In the genomic region with DNA sequence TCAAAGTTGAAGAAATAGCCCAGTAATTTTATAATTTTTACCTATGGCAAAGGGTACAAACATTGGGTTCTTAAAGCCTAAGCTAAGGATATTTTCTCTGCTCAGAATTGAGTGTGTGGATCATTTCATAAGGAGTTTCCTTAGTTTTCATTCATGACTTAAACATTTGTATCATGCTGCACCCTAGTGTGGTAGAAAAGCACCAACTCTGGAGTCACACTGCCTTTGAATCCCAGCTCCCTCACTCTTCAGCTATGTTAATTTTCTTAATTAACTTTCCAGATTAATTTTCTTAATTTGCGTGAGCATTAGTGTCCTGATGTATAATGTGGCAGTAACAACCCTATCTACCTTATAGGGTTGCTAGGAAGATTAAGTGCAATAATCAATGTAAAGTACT, we compare ENCODE assay signal across 3 cellular contexts.
TF ChIP-seq lines count a peak whose summit lies in the region.

No MANE protein-coding gene starts in this region.

TF ChIP-seq in liver, 16 proteins besides CTCF, POLR2A, EP300 and RAD21:
- no peak for TF ChIP-seq FOXA1 (IDR thresholded peaks at IDR 0.05)
- TF ChIP-seq NR2F2 (IDR thresholded peaks at IDR 0.05) = no peak
- no peak for TF ChIP-seq YY1 (IDR thresholded peaks at IDR 0.05)
- no peak for TF ChIP-seq FOXA2 (IDR thresholded peaks at IDR 0.05)
- TF ChIP-seq GABPA (IDR thresholded peaks at IDR 0.05 in 1 of 2, conservative IDR thresholded peaks at IDR 0.05 in 1 of 2) = no peak
- no peak for TF ChIP-seq HNF4G (IDR thresholded peaks at IDR 0.05)
- TF ChIP-seq, protein P1, sequence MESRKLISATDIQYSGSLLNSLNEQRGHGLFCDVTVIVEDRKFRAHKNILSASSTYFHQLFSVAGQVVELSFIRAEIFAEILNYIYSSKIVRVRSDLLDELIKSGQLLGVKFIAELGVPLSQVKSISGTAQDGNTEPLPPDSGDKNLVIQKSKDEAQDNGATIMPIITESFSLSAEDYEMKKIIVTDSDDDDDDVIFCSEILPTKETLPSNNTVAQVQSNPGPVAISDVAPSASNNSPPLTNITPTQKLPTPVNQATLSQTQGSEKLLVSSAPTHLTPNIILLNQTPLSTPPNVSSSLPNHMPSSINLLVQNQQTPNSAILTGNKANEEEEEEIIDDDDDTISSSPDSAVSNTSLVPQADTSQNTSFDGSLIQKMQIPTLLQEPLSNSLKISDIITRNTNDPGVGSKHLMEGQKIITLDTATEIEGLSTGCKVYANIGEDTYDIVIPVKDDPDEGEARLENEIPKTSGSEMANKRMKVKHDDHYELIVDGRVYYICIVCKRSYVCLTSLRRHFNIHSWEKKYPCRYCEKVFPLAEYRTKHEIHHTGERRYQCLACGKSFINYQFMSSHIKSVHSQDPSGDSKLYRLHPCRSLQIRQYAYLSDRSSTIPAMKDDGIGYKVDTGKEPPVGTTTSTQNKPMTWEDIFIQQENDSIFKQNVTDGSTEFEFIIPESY (IDR thresholded peaks at IDR 0.05) = no peak
- no peak for TF ChIP-seq ATF3 (IDR thresholded peaks at IDR 0.05)
- TF ChIP-seq, protein P2, sequence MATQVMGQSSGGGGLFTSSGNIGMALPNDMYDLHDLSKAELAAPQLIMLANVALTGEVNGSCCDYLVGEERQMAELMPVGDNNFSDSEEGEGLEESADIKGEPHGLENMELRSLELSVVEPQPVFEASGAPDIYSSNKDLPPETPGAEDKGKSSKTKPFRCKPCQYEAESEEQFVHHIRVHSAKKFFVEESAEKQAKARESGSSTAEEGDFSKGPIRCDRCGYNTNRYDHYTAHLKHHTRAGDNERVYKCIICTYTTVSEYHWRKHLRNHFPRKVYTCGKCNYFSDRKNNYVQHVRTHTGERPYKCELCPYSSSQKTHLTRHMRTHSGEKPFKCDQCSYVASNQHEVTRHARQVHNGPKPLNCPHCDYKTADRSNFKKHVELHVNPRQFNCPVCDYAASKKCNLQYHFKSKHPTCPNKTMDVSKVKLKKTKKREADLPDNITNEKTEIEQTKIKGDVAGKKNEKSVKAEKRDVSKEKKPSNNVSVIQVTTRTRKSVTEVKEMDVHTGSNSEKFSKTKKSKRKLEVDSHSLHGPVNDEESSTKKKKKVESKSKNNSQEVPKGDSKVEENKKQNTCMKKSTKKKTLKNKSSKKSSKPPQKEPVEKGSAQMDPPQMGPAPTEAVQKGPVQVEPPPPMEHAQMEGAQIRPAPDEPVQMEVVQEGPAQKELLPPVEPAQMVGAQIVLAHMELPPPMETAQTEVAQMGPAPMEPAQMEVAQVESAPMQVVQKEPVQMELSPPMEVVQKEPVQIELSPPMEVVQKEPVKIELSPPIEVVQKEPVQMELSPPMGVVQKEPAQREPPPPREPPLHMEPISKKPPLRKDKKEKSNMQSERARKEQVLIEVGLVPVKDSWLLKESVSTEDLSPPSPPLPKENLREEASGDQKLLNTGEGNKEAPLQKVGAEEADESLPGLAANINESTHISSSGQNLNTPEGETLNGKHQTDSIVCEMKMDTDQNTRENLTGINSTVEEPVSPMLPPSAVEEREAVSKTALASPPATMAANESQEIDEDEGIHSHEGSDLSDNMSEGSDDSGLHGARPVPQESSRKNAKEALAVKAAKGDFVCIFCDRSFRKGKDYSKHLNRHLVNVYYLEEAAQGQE (IDR thresholded peaks at IDR 0.05) = no peak
- TF ChIP-seq, protein P3, sequence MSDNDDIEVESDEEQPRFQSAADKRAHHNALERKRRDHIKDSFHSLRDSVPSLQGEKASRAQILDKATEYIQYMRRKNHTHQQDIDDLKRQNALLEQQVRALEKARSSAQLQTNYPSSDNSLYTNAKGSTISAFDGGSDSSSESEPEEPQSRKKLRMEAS (IDR thresholded peaks at IDR 0.05) = no peak
- TF ChIP-seq JUND (IDR thresholded peaks at IDR 0.05) = no peak
- TF ChIP-seq SP1 (IDR thresholded peaks at IDR 0.05) = no peak
- TF ChIP-seq RXRA (IDR thresholded peaks at IDR 0.05) = no peak
- no peak for TF ChIP-seq EGR1 (IDR thresholded peaks at IDR 0.05; ENCODE audit: low read depth in 2 of 2)
- no peak for TF ChIP-seq HNF4A (conservative IDR thresholded peaks at IDR 0.05)
- TF ChIP-seq TAF1 (conservative IDR thresholded peaks at IDR 0.05) = no peak

TF ChIP-seq in HepG2, 621 proteins besides CTCF, POLR2A, EP300 and RAD21:
- TF ChIP-seq RELA (CRISPR knock-in tag; IDR thresholded peaks at IDR 0.05) (no peak), KLF9 (CRISPR knock-in tag; IDR thresholded peaks at IDR 0.05; ENCODE audit: low read depth) (no peak), CC2D1A (CRISPR knock-in tag; IDR thresholded peaks at IDR 0.05) (no peak), ZBTB1 (CRISPR knock-in tag; IDR thresholded peaks at IDR 0.05; ENCODE audit: borderline replicate concordance) (no peak), ZNF18 (CRISPR knock-in tag; IDR thresholded peaks at IDR 0.05; ENCODE audit: insufficient replicate concordance) (no peak), ZNF615 (CRISPR knock-in tag; IDR thresholded peaks at IDR 0.05; ENCODE audit: borderline replicate concordance) (no peak), CAMTA2 (CRISPR knock-in tag; IDR thresholded peaks at IDR 0.05; ENCODE audit: borderline replicate concordance) (no peak), ZNF784 (CRISPR knock-in tag; IDR thresholded peaks at IDR 0.05; ENCODE audit: borderline replicate concordance) (no peak), CREBL2 (CRISPR knock-in tag; IDR thresholded peaks at IDR 0.05; ENCODE audit: borderline replicate concordance) (no peak), MTF1 (CRISPR knock-in tag; IDR thresholded peaks at IDR 0.05) (no peak), IRF1 (CRISPR knock-in tag; IDR thresholded peaks at IDR 0.05; ENCODE audit: low read depth) (no peak), SNAPC2 (CRISPR knock-in tag; IDR thresholded peaks at IDR 0.05) (no peak)

TF ChIP-seq in GM23338, 12 proteins besides CTCF, POLR2A, EP300 and RAD21:
- no peak for TF ChIP-seq JUNB (IDR thresholded peaks at IDR 0.05; ENCODE audit: unreplicated experiment)
- TF ChIP-seq POLR2AphosphoS5 (IDR thresholded peaks at IDR 0.05; ENCODE audit: low read depth) = no peak
- TF ChIP-seq EZH2phosphoT487 (IDR thresholded peaks at IDR 0.05; ENCODE audit: unreplicated experiment) = no peak
- TF ChIP-seq, protein P4, sequence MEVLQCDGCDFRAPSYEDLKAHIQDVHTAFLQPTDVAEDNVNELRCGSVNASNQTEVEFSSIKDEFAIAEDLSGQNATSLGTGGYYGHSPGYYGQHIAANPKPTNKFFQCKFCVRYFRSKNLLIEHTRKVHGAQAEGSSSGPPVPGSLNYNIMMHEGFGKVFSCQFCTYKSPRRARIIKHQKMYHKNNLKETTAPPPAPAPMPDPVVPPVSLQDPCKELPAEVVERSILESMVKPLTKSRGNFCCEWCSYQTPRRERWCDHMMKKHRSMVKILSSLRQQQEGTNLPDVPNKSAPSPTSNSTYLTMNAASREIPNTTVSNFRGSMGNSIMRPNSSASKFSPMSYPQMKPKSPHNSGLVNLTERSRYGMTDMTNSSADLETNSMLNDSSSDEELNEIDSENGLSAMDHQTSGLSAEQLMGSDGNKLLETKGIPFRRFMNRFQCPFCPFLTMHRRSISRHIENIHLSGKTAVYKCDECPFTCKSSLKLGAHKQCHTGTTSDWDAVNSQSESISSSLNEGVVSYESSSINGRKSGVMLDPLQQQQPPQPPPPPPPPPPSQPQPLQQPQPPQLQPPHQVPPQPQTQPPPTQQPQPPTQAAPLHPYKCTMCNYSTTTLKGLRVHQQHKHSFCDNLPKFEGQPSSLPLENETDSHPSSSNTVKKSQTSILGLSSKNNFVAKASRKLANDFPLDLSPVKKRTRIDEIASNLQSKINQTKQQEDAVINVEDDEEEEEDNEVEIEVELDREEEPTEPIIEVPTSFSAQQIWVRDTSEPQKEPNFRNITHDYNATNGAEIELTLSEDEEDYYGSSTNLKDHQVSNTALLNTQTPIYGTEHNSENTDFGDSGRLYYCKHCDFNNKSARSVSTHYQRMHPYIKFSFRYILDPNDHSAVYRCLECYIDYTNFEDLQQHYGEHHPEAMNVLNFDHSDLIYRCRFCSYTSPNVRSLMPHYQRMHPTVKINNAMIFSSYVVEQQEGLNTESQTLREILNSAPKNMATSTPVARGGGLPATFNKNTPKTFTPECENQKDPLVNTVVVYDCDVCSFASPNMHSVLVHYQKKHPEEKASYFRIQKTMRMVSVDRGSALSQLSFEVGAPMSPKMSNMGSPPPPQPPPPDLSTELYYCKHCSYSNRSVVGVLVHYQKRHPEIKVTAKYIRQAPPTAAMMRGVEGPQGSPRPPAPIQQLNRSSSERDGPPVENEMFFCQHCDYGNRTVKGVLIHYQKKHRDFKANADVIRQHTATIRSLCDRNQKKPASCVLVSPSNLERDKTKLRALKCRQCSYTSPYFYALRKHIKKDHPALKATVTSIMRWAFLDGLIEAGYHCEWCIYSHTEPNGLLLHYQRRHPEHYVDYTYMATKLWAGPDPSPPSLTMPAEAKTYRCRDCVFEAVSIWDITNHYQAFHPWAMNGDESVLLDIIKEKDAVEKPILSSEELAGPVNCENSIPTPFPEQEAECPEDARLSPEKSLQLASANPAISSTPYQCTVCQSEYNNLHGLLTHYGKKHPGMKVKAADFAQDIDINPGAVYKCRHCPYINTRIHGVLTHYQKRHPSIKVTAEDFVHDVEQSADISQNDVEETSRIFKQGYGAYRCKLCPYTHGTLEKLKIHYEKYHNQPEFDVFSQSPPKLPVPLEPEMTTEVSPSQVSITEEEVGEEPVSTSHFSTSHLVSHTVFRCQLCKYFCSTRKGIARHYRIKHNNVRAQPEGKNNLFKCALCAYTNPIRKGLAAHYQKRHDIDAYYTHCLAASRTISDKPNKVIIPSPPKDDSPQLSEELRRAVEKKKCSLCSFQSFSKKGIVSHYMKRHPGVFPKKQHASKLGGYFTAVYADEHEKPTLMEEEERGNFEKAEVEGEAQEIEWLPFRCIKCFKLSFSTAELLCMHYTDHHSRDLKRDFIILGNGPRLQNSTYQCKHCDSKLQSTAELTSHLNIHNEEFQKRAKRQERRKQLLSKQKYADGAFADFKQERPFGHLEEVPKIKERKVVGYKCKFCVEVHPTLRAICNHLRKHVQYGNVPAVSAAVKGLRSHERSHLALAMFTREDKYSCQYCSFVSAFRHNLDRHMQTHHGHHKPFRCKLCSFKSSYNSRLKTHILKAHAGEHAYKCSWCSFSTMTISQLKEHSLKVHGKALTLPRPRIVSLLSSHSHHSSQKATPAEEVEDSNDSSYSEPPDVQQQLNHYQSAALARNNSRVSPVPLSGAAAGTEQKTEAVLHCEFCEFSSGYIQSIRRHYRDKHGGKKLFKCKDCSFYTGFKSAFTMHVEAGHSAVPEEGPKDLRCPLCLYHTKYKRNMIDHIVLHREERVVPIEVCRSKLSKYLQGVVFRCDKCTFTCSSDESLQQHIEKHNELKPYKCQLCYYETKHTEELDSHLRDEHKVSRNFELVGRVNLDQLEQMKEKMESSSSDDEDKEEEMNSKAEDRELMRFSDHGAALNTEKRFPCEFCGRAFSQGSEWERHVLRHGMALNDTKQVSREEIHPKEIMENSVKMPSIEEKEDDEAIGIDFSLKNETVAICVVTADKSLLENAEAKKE (CRISPR knock-in tag; IDR thresholded peaks at IDR 0.05) = no peak
- no peak for TF ChIP-seq STAT1 (IDR thresholded peaks at IDR 0.05; ENCODE audit: unreplicated experiment)
- no peak for TF ChIP-seq EZH2 (IDR thresholded peaks at IDR 0.05; ENCODE audit: low read depth, unreplicated experiment)
- TF ChIP-seq, protein P5, sequence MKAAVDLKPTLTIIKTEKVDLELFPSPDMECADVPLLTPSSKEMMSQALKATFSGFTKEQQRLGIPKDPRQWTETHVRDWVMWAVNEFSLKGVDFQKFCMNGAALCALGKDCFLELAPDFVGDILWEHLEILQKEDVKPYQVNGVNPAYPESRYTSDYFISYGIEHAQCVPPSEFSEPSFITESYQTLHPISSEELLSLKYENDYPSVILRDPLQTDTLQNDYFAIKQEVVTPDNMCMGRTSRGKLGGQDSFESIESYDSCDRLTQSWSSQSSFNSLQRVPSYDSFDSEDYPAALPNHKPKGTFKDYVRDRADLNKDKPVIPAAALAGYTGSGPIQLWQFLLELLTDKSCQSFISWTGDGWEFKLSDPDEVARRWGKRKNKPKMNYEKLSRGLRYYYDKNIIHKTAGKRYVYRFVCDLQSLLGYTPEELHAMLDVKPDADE (IDR thresholded peaks at IDR 0.05) = no peak
